ENCODE assay signal across 8 cellular contexts in the genomic region with DNA sequence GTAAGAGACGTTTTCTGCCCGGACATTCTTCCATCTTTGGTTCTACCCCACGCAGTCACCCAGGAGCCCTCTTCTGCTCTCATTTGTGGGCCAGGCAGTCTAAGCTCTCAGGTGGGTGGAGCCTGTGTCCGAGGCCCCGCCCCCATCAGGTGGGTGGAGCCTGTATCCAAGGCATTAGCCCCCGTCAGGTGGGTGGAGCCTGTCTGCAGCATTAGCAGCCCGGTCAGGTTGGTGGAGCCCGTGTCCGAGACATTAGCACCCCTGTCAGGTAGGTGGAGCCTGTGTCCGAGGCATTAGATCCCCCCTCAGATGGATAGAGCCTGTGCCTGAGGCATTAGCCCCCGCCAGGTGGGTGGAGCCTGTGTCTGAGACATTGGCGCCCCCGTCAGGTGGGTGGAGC. TPM values are rescaled to one million over a fixed set of nuclear protein-coding genes. Genes with fewer than 3 reads are reported as not detected.
DNase-seq lines count a peak whose midpoint lies in the region; ATAC-seq and TF ChIP-seq lines count a peak whose summit lies in the region.

No MANE protein-coding gene starts in this region.

- DNase-seq in activated effector memory CD4-positive, alpha-beta T cell treated with anti-CD3 and anti-CD28 coated beads, Interleukin-2, amount 50 U/mL, for 16 hours: peak; percentile 75
- DNase-seq in activated effector memory CD4-positive, alpha-beta T cell treated with Interleukin-2 at 50 U/mL for 16 hours: no peak
- peak; percentile 22 for DNase-seq in activated CD4-positive, alpha-beta T cell treated with anti-CD3 and anti-CD28 coated beads for 1 hour
- DNase-seq in erythroblast (lab: John Stamatoyannopoulos, UW): peak; percentile 40 to 46
- DNase-seq in testis: peak; percentile 63

- no peak for TF ChIP-seq CTCF in testis (IDR thresholded peaks at IDR 0.05)

- H3K27me3 ChIP-seq in testis: no peaks in the 10 kb centered on the region

- H3K27ac ChIP-seq in testis: no peak overlapping the region

- H3K4me1 ChIP-seq in testis: no peaks in the 10 kb centered on the region

- TF ChIP-seq POLR2A in erythroblast (IDR thresholded peaks at IDR 0.05; ENCODE audit: low read length) (no peak), testis (IDR thresholded peaks at IDR 0.05) (no peak)

- H3K9me3 ChIP-seq in testis: no peaks in the 10 kb centered on the region

- H3K4me3 ChIP-seq in testis: no peak overlapping the region

- intact Hi-C loops in testis (cut with DNase I; ENCODE audit: low total_unique reads): no loop called here

- H3K36me3 ChIP-seq in testis (ENCODE audit: low read depth, missing control alignments): no peaks in the 10 kb centered on the region

- WGBS in testis, 2 donors: 73 to 77% methylated on average over 5 to 13 of the region's 13 CpGs

- ATAC-seq in HG03571 (IDR thresholded peaks at IDR 0.05; ENCODE audit: unreplicated experiment) (no peak), GM19395 (IDR thresholded peaks at IDR 0.05; ENCODE audit: unreplicated experiment) (no peak), HG03520 (IDR thresholded peaks at IDR 0.05; ENCODE audit: unreplicated experiment) (no peak)

RNA-seq across cellular contexts. Expression of gene C13orf46, which starts 45.5 kb away (rescaled TPM):
- total RNA-seq in testis: 1 to 10 TPM; 2.9 to 5.5 TPM
- 28.4 TPM for polyA plus RNA-seq in testis (ENCODE audit: insufficient read depth, low read depth, low replicate concordance)
